8 cellular contexts compared by ENCODE assay signal in the genomic region with DNA sequence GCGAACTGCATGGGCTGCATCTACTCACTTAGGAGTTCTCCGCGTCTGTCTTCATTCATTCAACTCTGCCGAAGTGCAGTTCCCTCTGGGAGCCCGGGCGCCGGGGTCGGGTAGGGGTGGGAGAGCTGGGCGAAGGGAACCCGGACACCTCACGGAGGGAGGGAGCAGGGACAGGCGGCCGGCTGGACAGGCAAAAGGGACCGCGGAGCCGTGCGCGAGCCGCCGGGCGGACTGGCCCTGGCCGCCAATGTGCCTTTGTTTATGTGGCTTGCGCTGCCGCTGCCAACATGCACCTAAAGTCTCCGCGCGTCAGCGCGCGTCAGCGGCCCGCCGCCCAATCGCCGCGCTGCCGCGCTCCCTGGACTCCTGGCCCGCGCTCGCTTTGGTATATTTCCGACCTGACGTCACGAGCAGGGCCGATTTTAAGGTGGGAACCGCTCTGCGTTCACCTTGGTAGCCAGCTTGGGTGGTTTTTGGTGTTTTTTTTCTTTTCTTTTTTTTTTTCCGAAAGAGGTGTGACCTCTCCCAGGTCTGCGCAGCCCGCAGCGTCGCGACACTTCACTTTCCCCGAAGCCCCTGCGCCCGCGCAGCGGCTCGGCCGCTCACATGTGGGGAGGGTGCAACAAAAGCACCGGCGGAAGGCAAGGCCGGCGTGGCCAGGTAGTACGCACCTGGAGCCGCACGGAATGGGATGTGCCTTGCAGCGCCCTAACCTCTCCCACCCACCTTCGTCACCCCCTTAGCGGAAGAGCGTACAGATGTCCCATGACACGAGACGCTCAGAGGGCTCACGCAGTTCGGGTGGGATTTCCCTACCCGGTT. TPM values are rescaled to one million over a fixed set of nuclear protein-coding genes. Genes with fewer than 3 reads are reported as not detected.
DNase-seq lines count a peak whose midpoint lies in the region; ATAC-seq and TF ChIP-seq lines count a peak whose summit lies in the region.

A gene (minus strand): TSS at position 270 of the 822 bp plus-strand sequence. CDS start 2,535 bp downstream, outside the sequence.

- WGBS in adrenal gland, 4 donors, result 0 to 1% (median 1%) methylated on average over 41 to 76 of the region's 76 CpGs

- H3K4me1 ChIP-seq in adrenal gland (replicated peaks in 1 of 2), result peaks cover 0 to 16% of the 10 kb centered on the region in 2 donors

- TF ChIP-seq CTCF in GM12865 (IDR thresholded peaks at IDR 0.05; ENCODE audit: insufficient read depth, low read depth, low read length, missing control alignments) (no peak), adrenal gland (IDR thresholded peaks at IDR 0.05) (no peak), progenitor cell of endocrine pancreas (IDR thresholded peaks at IDR 0.05; ENCODE audit: unreplicated experiment) (no peak)

- peak within 1 kb of the TSS; percentile 86 to 100 (median 99) for H3K27ac ChIP-seq in adrenal gland

- H3K9me3 ChIP-seq in adrenal gland (replicated peaks in 1 of 3), result peaks cover 0 to 4% (median 0%) of the 10 kb centered on the region in 3 donors

- DNase-seq in GM12865 (ENCODE audit: low read depth), result peak; percentile 87
- DNase-seq in NCI-H1436 (lab: John Stamatoyannopoulos, UW), result peak; percentile 91
- peak; percentile 67 to 95 (median 91) for DNase-seq in T-cell
- peak; percentile 83 to 96 (median 94) for DNase-seq in adrenal gland
- peak; percentile 93 for DNase-seq in left cardiac atrium
- DNase-seq in progenitor cell of endocrine pancreas (ENCODE audit: low spot score, unreplicated experiment), result peak; percentile 77
- DNase-seq in ureter (ENCODE audit: low spot score), result peak; percentile 92

- H3K27me3 Mint-ChIP-seq in T-cell (peaks cover 16 to 21% of the 10 kb centered on the region in 2 donors), progenitor cell of endocrine pancreas (peaks cover 16% of the 10 kb centered on the region)

- H3K4me3 ChIP-seq in GM12865 (ENCODE audit: low read depth, low read length), result peak within 1 kb of the TSS; percentile 91
- H3K4me3 ChIP-seq in adrenal gland, result peak within 1 kb of the TSS; percentile 70 to 88 (median 82)

- H3K27me3 ChIP-seq in adrenal gland, result no peaks in the 10 kb centered on the region

- H3K36me3 Mint-ChIP-seq in T-cell (peaks cover 28% of the 10 kb centered on the region), progenitor cell of endocrine pancreas (ENCODE audit: insufficient read depth) (peaks cover 17% of the 10 kb centered on the region)

- intact Hi-C loops in adrenal gland (cut with DNase I) (no loop called here), left cardiac atrium (cut with DNase I) (loop anchor here in 1 of 2 donors (5.0 kb wide), 1 partner anchor 260 kb away; no protein-coding TSS in a partner anchor)

- H3K4me3 Mint-ChIP-seq in T-cell (peak within 1 kb of the TSS; percentile 92 to 96 (median 95)), progenitor cell of endocrine pancreas (ENCODE audit: low read depth) (peak within 1 kb of the TSS; percentile 88)

- ATAC-seq in HG02642 (IDR thresholded peaks at IDR 0.05; ENCODE audit: poor library complexity, unreplicated experiment), result peak; percentile 75
- peak; percentile 71 to 73 (median 73) for ATAC-seq in T-cell (replicated peaks in 1 of 4)
- ATAC-seq in left cardiac atrium, result peak; percentile 72 to 81

- H3K4me1 Mint-ChIP-seq in T-cell (peaks cover 43 to 52% (median 52%) of the 10 kb centered on the region in 3 donors), progenitor cell of endocrine pancreas (ENCODE audit: low read depth) (peaks cover 20% of the 10 kb centered on the region)

- H3K27ac Mint-ChIP-seq in T-cell (peak within 1 kb of the TSS; percentile 94 to 95), progenitor cell of endocrine pancreas (peak within 1 kb of the TSS; percentile 100)

- CTCF ChIA-PET in T-cell (lab: Charles Lee), result interaction anchor here in 1 of 2 donors (0.6 to 0.9 kb wide), 2 partner anchors 62 to 226 kb away, joined by 3 to 5 read pairs; no protein-coding TSS in a partner anchor

- TF ChIP-seq POLR2A in adrenal gland (IDR thresholded peaks at IDR 0.05), result peak; percentile 90 to 93

- H3K9me3 Mint-ChIP-seq in T-cell (no peaks in the 10 kb centered on the region), progenitor cell of endocrine pancreas (ENCODE audit: low read depth) (no peaks in the 10 kb centered on the region)

- POLR2A ChIA-PET in T-cell (lab: Charles Lee), result interaction anchor here (0.5 to 6.0 kb wide), 5 partner anchors 8 to 163 kb away, joined by 3 to 61 read pairs (median 7); no protein-coding TSS in a partner anchor

- H3K36me3 ChIP-seq in adrenal gland (replicated peaks in 1 of 2), result peaks cover 0 to 14% of the 10 kb centered on the region in 2 donors

RNA-seq across cellular contexts. Expression of the gene that starts here (rescaled TPM):
- total RNA-seq in T-cell (100 to 1,000 TPM in 2 of 5 donors, 1 to 10 TPM in 3; 3.7 to 300 (median 6.7) TPM), adrenal gland (10 to 100 TPM in 4 of 8 donors, 1 to 10 TPM in 4; 2.5 to 76.6 (median 13.0) TPM), left cardiac atrium (1 to 10 TPM; 2.4 to 9.2 TPM), progenitor cell of endocrine pancreas (7.9 and 8.3 TPM in 2 replicates), ureter (6.6 TPM)
- polyA plus RNA-seq in adrenal gland, result 10 to 100 TPM in 2 of 3 donors, 1 to 10 TPM in 1; 5.2 to 14.1 (median 10.1) TPM

Comparison
In these comparisons a context has a peak if more than half of its experiments do, and no peak if none do; other contexts are left out.
1. Peak in every context shown above with its lines: DNase-seq, ATAC-seq, H3K4me3 ChIP-seq and H3K27ac ChIP-seq.